In the genomic region with DNA sequence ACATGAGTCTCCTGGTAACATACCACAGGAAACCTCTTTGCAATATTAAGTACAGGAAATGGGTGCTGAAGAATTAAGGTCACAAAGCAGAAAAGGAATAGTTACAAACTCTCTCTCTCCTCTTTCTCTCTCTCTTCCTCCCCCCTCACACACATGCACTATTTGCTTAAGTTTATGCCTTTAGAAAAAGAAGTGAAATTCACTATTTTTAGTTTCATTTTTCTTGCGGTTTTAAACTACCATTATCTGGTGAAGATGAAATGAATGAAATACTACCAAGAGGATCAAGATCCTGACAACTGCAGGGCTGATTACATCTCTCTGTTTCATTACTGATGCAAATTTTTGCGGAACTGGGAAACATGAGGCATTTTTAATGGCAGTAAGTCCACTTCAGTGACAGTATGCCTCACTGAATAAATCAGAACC, we compare ENCODE assay signal across 1 cellular context.
A peak's percentile ranks its signal among the peaks of the same experiment; 100 is the strongest.
TF ChIP-seq lines count a peak whose summit lies in the region.

No MANE protein-coding gene starts in this region.

TF ChIP-seq in GM12878, 131 proteins besides CTCF, POLR2A, EP300 and RAD21 (continued from another document and continues in another):
- TF ChIP-seq PML (IDR thresholded peaks at IDR 0.05; ENCODE audit: low read length): no peak; the same call in 1 of the 2 replicates
- TF ChIP-seq NBN (IDR thresholded peaks at IDR 0.05): 0 out of 2 replicates have a peak, but pooled peaks have one; percentile 29
- peak; percentile 92 for TF ChIP-seq ZNF217 (IDR thresholded peaks at IDR 0.05)
- TF ChIP-seq ATF3 (IDR thresholded peaks at IDR 0.05; ENCODE audit: borderline replicate concordance, extremely low read depth, low read depth, low read length): no peak
- 0 out of 2 replicates have a peak, but pooled peaks have one; percentile 54 for TF ChIP-seq BMI1 (IDR thresholded peaks at IDR 0.05; ENCODE audit: borderline replicate concordance)
- no peak for TF ChIP-seq CBX3 (IDR thresholded peaks at IDR 0.05; ENCODE audit: borderline replicate concordance, low read depth)
- TF ChIP-seq, protein P1, sequence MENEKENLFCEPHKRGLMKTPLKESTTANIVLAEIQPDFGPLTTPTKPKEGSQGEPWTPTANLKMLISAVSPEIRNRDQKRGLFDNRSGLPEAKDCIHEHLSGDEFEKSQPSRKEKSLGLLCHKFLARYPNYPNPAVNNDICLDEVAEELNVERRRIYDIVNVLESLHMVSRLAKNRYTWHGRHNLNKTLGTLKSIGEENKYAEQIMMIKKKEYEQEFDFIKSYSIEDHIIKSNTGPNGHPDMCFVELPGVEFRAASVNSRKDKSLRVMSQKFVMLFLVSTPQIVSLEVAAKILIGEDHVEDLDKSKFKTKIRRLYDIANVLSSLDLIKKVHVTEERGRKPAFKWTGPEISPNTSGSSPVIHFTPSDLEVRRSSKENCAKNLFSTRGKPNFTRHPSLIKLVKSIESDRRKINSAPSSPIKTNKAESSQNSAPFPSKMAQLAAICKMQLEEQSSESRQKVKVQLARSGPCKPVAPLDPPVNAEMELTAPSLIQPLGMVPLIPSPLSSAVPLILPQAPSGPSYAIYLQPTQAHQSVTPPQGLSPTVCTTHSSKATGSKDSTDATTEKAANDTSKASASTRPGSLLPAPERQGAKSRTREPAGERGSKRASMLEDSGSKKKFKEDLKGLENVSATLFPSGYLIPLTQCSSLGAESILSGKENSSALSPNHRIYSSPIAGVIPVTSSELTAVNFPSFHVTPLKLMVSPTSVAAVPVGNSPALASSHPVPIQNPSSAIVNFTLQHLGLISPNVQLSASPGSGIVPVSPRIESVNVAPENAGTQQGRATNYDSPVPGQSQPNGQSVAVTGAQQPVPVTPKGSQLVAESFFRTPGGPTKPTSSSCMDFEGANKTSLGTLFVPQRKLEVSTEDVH (IDR thresholded peaks at IDR 0.05; ENCODE audit: low read depth, partially characterized antibody): no peak
- TF ChIP-seq RELA (IDR thresholded peaks at IDR 0.05; ENCODE audit: borderline replicate concordance, partially characterized antibody): no peak
- TF ChIP-seq ETV6 (conservative IDR thresholded peaks at IDR 0.05 in 1 of 2, IDR thresholded peaks at IDR 0.05 in 1 of 2; ENCODE audit: borderline replicate concordance in 1 of 2, low read depth in 1 of 2): peak in 1 of 2 experiments; percentile 31; a peak in 1 of 4 replicates
- no peak for TF ChIP-seq JUND (IDR thresholded peaks at IDR 0.05; ENCODE audit: low read depth, low read length)
- TF ChIP-seq NR2C2 (IDR thresholded peaks at IDR 0.05; ENCODE audit: borderline replicate concordance, control insufficient read depth, insufficient read length, low read depth): no peak
- TF ChIP-seq FOXK2 (IDR thresholded peaks at IDR 0.05): no peak
- TF ChIP-seq ZBTB40 (IDR thresholded peaks at IDR 0.05; ENCODE audit: borderline replicate concordance): no peak
- no peak for TF ChIP-seq MXI1 (IDR thresholded peaks at IDR 0.05; ENCODE audit: low read depth, low read length)
- no peak for TF ChIP-seq BCL3 (IDR thresholded peaks at IDR 0.05; ENCODE audit: borderline replicate concordance, insufficient read depth, low read depth, low read length, poor library complexity, severe bottlenecking)
- TF ChIP-seq BCL11A (IDR thresholded peaks at IDR 0.05; ENCODE audit: low read depth, low read length): peak; percentile 89
- no peak for TF ChIP-seq CBX5 (IDR thresholded peaks at IDR 0.05; ENCODE audit: low read depth)
- 0 out of 2 replicates have a peak, but pooled peaks have one; percentile 26 for TF ChIP-seq MLLT1 (IDR thresholded peaks at IDR 0.05)
- no peak for TF ChIP-seq MEF2B (IDR thresholded peaks at IDR 0.05; ENCODE audit: partially characterized antibody, poor library complexity, severe bottlenecking)
- no peak for TF ChIP-seq WRNIP1 (IDR thresholded peaks at IDR 0.05; ENCODE audit: borderline replicate concordance, low read depth, low read length)
- TF ChIP-seq, protein P2, sequence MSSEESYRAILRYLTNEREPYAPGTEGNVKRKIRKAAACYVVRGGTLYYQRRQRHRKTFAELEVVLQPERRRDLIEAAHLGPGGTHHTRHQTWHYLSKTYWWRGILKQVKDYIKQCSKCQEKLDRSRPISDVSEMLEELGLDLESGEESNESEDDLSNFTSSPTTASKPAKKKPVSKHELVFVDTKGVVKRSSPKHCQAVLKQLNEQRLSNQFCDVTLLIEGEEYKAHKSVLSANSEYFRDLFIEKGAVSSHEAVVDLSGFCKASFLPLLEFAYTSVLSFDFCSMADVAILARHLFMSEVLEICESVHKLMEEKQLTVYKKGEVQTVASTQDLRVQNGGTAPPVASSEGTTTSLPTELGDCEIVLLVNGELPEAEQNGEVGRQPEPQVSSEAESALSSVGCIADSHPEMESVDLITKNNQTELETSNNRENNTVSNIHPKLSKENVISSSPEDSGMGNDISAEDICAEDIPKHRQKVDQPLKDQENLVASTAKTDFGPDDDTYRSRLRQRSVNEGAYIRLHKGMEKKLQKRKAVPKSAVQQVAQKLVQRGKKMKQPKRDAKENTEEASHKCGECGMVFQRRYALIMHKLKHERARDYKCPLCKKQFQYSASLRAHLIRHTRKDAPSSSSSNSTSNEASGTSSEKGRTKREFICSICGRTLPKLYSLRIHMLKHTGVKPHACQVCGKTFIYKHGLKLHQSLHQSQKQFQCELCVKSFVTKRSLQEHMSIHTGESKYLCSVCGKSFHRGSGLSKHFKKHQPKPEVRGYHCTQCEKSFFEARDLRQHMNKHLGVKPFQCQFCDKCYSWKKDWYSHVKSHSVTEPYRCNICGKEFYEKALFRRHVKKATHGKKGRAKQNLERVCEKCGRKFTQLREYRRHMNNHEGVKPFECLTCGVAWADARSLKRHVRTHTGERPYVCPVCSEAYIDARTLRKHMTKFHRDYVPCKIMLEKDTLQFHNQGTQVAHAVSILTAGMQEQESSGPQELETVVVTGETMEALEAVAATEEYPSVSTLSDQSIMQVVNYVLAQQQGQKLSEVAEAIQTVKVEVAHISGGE (CRISPR knock-in tag; IDR thresholded peaks at IDR 0.05): no peak
- peak; percentile 94 for TF ChIP-seq ZNF24 (IDR thresholded peaks at IDR 0.05)
- TF ChIP-seq USF1 (IDR thresholded peaks at IDR 0.05; ENCODE audit: borderline replicate concordance, extremely low read length, insufficient read depth, low read depth, low read length): no peak
- TF ChIP-seq TARDBP (IDR thresholded peaks at IDR 0.05; ENCODE audit: borderline replicate concordance): no peak
- TF ChIP-seq ELK1 (IDR thresholded peaks at IDR 0.05; ENCODE audit: low read depth, low read length): no peak
- no peak for TF ChIP-seq ZNF592 (IDR thresholded peaks at IDR 0.05)
- TF ChIP-seq EZH2 (IDR thresholded peaks at IDR 0.05; ENCODE audit: borderline replicate concordance, control insufficient read depth, low read depth, low read length): no peak
- no peak for TF ChIP-seq NFYA (IDR thresholded peaks at IDR 0.05; ENCODE audit: borderline replicate concordance, low read depth, low read length)
- no peak for TF ChIP-seq PAX8 (IDR thresholded peaks at IDR 0.05)
- TF ChIP-seq KLF5 (IDR thresholded peaks at IDR 0.05; ENCODE audit: partially characterized antibody): no peak
- no peak for TF ChIP-seq HDAC2 (IDR thresholded peaks at IDR 0.05)
- TF ChIP-seq ZSCAN29 (IDR thresholded peaks at IDR 0.05): no peak
- no peak for TF ChIP-seq IRF3 (IDR thresholded peaks at IDR 0.05)
- TF ChIP-seq POLR2AphosphoS5 (IDR thresholded peaks at IDR 0.05; ENCODE audit: low read length): no peak
